ENCODE assay signal across 8 cellular contexts in genomic region chr7:105268511-105269392, GRCh38.
A peak's percentile ranks its signal among the peaks of the same experiment; 100 is the strongest.
DNase-seq lines count a peak whose midpoint lies in the region; ATAC-seq and TF ChIP-seq lines count a peak whose summit lies in the region.

No MANE protein-coding gene starts in this region.

- H3K4me3 ChIP-seq in DOHH2 (ENCODE audit: low read length): peak overlapping the region; percentile 76
- no peak overlapping the region for H3K4me3 ChIP-seq in HUES64 (ENCODE audit: low read length)
- H3K4me3 ChIP-seq in SJCRH30: peak overlapping the region; percentile 39
- H3K4me3 ChIP-seq in duodenal mucosa (ENCODE audit: low read depth in 1 of 2, low read length in 2 of 2): peak overlapping the region; percentile 61 to 70
- no peak overlapping the region for H3K4me3 ChIP-seq in mesodermal cell (ENCODE audit: extremely low read depth, insufficient read depth, low read length, poor library complexity, severe bottlenecking)

- H3K27me3 Mint-ChIP-seq in type B pancreatic cell: no peaks in the 10 kb centered on the region

- H3K36me3 Mint-ChIP-seq in type B pancreatic cell: no peaks in the 10 kb centered on the region

- peaks cover 5% of the 10 kb centered on the region; the same call in 1 of the 2 replicates for H3F3A ChIP-seq in DOHH2 (ENCODE audit: control insufficient read depth, insufficient read depth)

- H3K9me2 ChIP-seq in DOHH2 (replicated peaks; ENCODE audit: control insufficient read depth, low read length): no peaks in the 10 kb centered on the region

- H3K27ac ChIP-seq in DOHH2 (ENCODE audit: low read depth, low read length) (peak overlapping the region; percentile 39), HUES64 (ENCODE audit: low read depth, low read length) (peak overlapping the region; percentile 36; the same call in 1 of the 2 replicates), SJCRH30 (peak overlapping the region; percentile 32), duodenal mucosa (ENCODE audit: low read depth, low read length) (peak overlapping the region; percentile 5), mesodermal cell (ENCODE audit: low read depth, low read length, severe bottlenecking) (peak overlapping the region; percentile 52)

- H3K27me3 ChIP-seq in DOHH2 (ENCODE audit: control insufficient read depth, low read length) (no peaks in the 10 kb centered on the region), HUES64 (ENCODE audit: insufficient read depth, low read length) (no peaks in the 10 kb centered on the region), SJCRH30 (no peaks in the 10 kb centered on the region), duodenal mucosa (ENCODE audit: control insufficient read depth in 1 of 2, insufficient read depth in 2 of 2, low read length in 2 of 2) (no peaks in the 10 kb centered on the region)

- ATAC-seq in GM21360 (IDR thresholded peaks at IDR 0.05; ENCODE audit: unreplicated experiment): peak; percentile 75

- H3K36me3 ChIP-seq in DOHH2 (ENCODE audit: control insufficient read depth, low read length) (no peaks in the 10 kb centered on the region), HUES64 (ENCODE audit: insufficient read depth, low read length) (no peaks in the 10 kb centered on the region), SJCRH30 (no peaks in the 10 kb centered on the region), duodenal mucosa (ENCODE audit: control insufficient read depth in 1 of 2, insufficient read depth in 2 of 2, low read length in 2 of 2) (no peaks in the 10 kb centered on the region), mesodermal cell (ENCODE audit: control insufficient read depth, insufficient read depth, low read length) (no peaks in the 10 kb centered on the region)

- H3K4me2 ChIP-seq in DOHH2 (ENCODE audit: low read length): peak overlapping the region; percentile 69

- peaks cover 19% of the 10 kb centered on the region for H3K4me1 Mint-ChIP-seq in type B pancreatic cell (ENCODE audit: unreplicated experiment)

- H3K4me1 ChIP-seq in DOHH2 (ENCODE audit: control insufficient read depth, low read length): peaks cover 43% of the 10 kb centered on the region
- peaks cover 21% of the 10 kb centered on the region for H3K4me1 ChIP-seq in HUES64 (ENCODE audit: insufficient read depth, low read length)
- peaks cover 18% of the 10 kb centered on the region for H3K4me1 ChIP-seq in SJCRH30
- peaks cover 16 to 17% of the 10 kb centered on the region in 2 donors for H3K4me1 ChIP-seq in duodenal mucosa (ENCODE audit: control insufficient read depth in 1 of 2, insufficient read depth in 2 of 2, low read length in 2 of 2)
- H3K4me1 ChIP-seq in mesodermal cell (ENCODE audit: control insufficient read depth, insufficient read depth, low read length, poor library complexity, severe bottlenecking): peaks cover 18% of the 10 kb centered on the region

- peak overlapping the region; percentile 66 for H3K4me3 Mint-ChIP-seq in type B pancreatic cell

- peak overlapping the region; percentile 27; the same call in 1 of the 2 replicates for H3K9ac ChIP-seq in HUES64 (ENCODE audit: low read depth, low read length)
- peak overlapping the region; percentile 48 to 64 for H3K9ac ChIP-seq in duodenal mucosa (ENCODE audit: low read depth in 1 of 2, low read length in 2 of 2)

- H3K9me3 ChIP-seq in DOHH2 (ENCODE audit: control insufficient read depth, insufficient read depth, low read length) (no peaks in the 10 kb centered on the region), HUES64 (ENCODE audit: insufficient read depth, low read depth, low read length) (no peaks in the 10 kb centered on the region), SJCRH30 (replicated peaks) (no peaks in the 10 kb centered on the region), duodenal mucosa (ENCODE audit: control insufficient read depth in 1 of 2, low read length in 2 of 2) (no peaks in the 10 kb centered on the region), mesodermal cell (ENCODE audit: control insufficient read depth, low read length) (no peaks in the 10 kb centered on the region)

- H3K79me2 ChIP-seq in DOHH2 (ENCODE audit: control insufficient read depth, low read length): peaks cover 34% of the 10 kb centered on the region

- H3K27ac Mint-ChIP-seq in type B pancreatic cell: peak overlapping the region; percentile 42

- no peaks in the 10 kb centered on the region for H3K9me3 Mint-ChIP-seq in type B pancreatic cell

- TF ChIP-seq CTCF in DOHH2 (IDR thresholded peaks at IDR 0.05; ENCODE audit: low read depth, low read length, poor library complexity, severe bottlenecking) (no peak), type B pancreatic cell (conservative IDR thresholded peaks at IDR 0.05) (no peak)

- peak; percentile 35 to 71 for DNase-seq in SJCRH30
- no peak for DNase-seq in type B pancreatic cell (ENCODE audit: extremely low spot score, unreplicated experiment)
- no peak for DNase-seq in NCI-H1930 (lab: John Stamatoyannopoulos, UW)

- H4K20me1 ChIP-seq in DOHH2 (ENCODE audit: control insufficient read depth, insufficient read depth, low read depth, low read length): no peaks in the 10 kb centered on the region

- whole genome bisulfite sequencing in HUES64: 85% methylated on average over 5 of the region's 6 CpGs
- 44 to 76% methylated on average over 2 to 3 of the region's 6 CpGs for WGBS in mesodermal cell (ENCODE audit: insufficient coverage in 2 of 2), 2 experiments

Comparison
In these comparisons a context has a peak if more than half of its experiments do, and no peak if none do; other contexts are left out.
1. H3K4me3 ChIP-seq: peak in DOHH2 (single experiment), SJCRH30 (single experiment) and duodenal mucosa (2 of 2); none in HUES64 (single experiment) and mesodermal cell (single experiment).
2. DNase-seq: peak in SJCRH30 (2 of 2); none in type B pancreatic cell (single experiment) and NCI-H1930 (0 of 2).
3. Peak in every context shown above with its lines, with median percentiles within 50 percentile points of each other: H3K27ac ChIP-seq.